In the genomic region with DNA sequence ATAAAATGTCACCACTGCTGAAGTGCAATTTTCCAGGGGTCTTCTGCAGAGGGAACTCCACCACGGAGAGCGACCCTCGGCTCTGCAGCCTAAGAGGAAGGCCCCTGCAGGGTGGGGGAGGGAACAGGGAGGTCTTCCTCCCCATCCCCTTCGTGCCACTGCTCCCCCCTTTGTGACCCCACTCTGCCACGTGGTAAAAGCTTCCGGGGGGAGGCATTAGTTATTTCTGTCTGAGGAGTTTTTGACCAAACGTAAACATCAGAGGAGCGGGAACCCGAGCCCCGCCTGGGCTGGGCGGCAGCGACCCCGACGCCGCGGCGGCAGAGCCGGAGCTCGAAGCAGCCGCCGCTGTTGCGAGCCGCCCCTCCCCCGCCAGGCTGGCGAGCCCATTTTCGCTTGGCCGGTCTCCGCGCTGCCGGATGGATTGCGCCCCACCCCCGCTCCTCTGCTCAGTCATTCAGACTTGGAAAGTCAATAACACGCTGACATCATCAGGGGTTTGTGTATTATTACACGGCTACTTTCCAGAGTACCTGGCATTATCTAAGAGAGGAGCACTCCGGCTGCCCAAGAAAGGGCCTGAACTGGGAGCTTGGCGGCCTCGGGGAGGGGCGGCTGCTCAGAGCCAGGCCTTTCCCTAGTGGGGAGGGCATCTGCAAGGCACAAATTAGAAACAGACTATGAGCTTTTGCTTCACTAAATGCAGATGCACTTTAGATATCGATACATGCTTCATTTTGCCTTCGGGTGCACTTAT, we compare ENCODE assay signal across 1 cellular context.
TF ChIP-seq lines count a peak whose summit lies in the region.

No MANE protein-coding gene starts in this region.

TF ChIP-seq in HepG2, 621 proteins besides CTCF, POLR2A, EP300 and RAD21 (continued from another document and continues in another):
- TF ChIP-seq, protein P1, sequence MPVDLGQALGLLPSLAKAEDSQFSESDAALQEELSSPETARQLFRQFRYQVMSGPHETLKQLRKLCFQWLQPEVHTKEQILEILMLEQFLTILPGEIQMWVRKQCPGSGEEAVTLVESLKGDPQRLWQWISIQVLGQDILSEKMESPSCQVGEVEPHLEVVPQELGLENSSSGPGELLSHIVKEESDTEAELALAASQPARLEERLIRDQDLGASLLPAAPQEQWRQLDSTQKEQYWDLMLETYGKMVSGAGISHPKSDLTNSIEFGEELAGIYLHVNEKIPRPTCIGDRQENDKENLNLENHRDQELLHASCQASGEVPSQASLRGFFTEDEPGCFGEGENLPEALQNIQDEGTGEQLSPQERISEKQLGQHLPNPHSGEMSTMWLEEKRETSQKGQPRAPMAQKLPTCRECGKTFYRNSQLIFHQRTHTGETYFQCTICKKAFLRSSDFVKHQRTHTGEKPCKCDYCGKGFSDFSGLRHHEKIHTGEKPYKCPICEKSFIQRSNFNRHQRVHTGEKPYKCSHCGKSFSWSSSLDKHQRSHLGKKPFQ (CRISPR knock-in tag; IDR thresholded peaks at IDR 0.05; ENCODE audit: insufficient replicate concordance) = peak; percentile 97
- no peak for TF ChIP-seq TMF1 (CRISPR knock-in tag; IDR thresholded peaks at IDR 0.05; ENCODE audit: low read depth)
- no peak for TF ChIP-seq ZNF138 (CRISPR knock-in tag; IDR thresholded peaks at IDR 0.05; ENCODE audit: low read depth)
- no peak for TF ChIP-seq ISX (CRISPR knock-in tag; conservative IDR thresholded peaks at IDR 0.05)
- peak; percentile 99 for TF ChIP-seq PRPF4 (IDR thresholded peaks at IDR 0.05; ENCODE audit: low read depth, low read length, poor library complexity, severe bottlenecking)
- peak; percentile 76; the same call in 1 of the 2 replicates for TF ChIP-seq ZNF543 (CRISPR knock-in tag; IDR thresholded peaks at IDR 0.05)
- TF ChIP-seq FOXM1 (CRISPR knock-in tag; IDR thresholded peaks at IDR 0.05) = no peak
- TF ChIP-seq FOXJ3 (CRISPR knock-in tag; IDR thresholded peaks at IDR 0.05; ENCODE audit: borderline replicate concordance) = peak; percentile 92
- TF ChIP-seq ZNF468 (CRISPR knock-in tag; IDR thresholded peaks at IDR 0.05) = no peak
- TF ChIP-seq ZNF180 (CRISPR knock-in tag; IDR thresholded peaks at IDR 0.05; ENCODE audit: borderline replicate concordance, low read depth) = no peak
- TF ChIP-seq ZNF605 (CRISPR knock-in tag; IDR thresholded peaks at IDR 0.05) = no peak
- peak; percentile 95 for TF ChIP-seq PHF21A (CRISPR knock-in tag; IDR thresholded peaks at IDR 0.05)
- TF ChIP-seq PREB (CRISPR knock-in tag; IDR thresholded peaks at IDR 0.05) = no peak
- peak; percentile 95; the same call in 1 of the 2 replicates for TF ChIP-seq MIER3 (CRISPR knock-in tag; IDR thresholded peaks at IDR 0.05; ENCODE audit: borderline replicate concordance)
- peak; percentile 75 for TF ChIP-seq RBM39 (IDR thresholded peaks at IDR 0.05; ENCODE audit: low read depth, low read length, poor library complexity, severe bottlenecking)
- TF ChIP-seq HCFC1 (IDR thresholded peaks at IDR 0.05; ENCODE audit: low read depth, low read length) = no peak
- peak; percentile 45 for TF ChIP-seq PHF8 (CRISPR knock-in tag; IDR thresholded peaks at IDR 0.05)
- peak; percentile 64; the same call in 1 of the 2 replicates for TF ChIP-seq PRDM10 (CRISPR knock-in tag; IDR thresholded peaks at IDR 0.05; ENCODE audit: low read depth)
- TF ChIP-seq TRIM24 (CRISPR knock-in tag; IDR thresholded peaks at IDR 0.05) = no peak
- 0 out of 2 replicates have a peak, but pooled peaks have one; percentile 59 for TF ChIP-seq HOXA5 (CRISPR knock-in tag; IDR thresholded peaks at IDR 0.05)
- 0 out of 2 replicates have a peak, but pooled peaks have one; percentile 41 for TF ChIP-seq GFI1 (CRISPR knock-in tag; IDR thresholded peaks at IDR 0.05; ENCODE audit: borderline replicate concordance)
- TF ChIP-seq NFKB2 (CRISPR knock-in tag; IDR thresholded peaks at IDR 0.05; ENCODE audit: borderline replicate concordance) = peak; percentile 83
- TF ChIP-seq ZNF7 (CRISPR knock-in tag; IDR thresholded peaks at IDR 0.05) = no peak
- peak; percentile 95 for TF ChIP-seq PAX8 (CRISPR knock-in tag; IDR thresholded peaks at IDR 0.05; ENCODE audit: borderline replicate concordance)
- TF ChIP-seq HOXA3 (CRISPR knock-in tag; IDR thresholded peaks at IDR 0.05) = peak; percentile 97
- TF ChIP-seq ZSCAN29 (CRISPR knock-in tag; conservative IDR thresholded peaks at IDR 0.05) = peak; percentile 86
- no peak for TF ChIP-seq SRSF9 (IDR thresholded peaks at IDR 0.05; ENCODE audit: borderline replicate concordance, insufficient read depth, low read depth, low read length, poor library complexity, severe bottlenecking)
- TF ChIP-seq HNRNPL (IDR thresholded peaks at IDR 0.05; ENCODE audit: low read depth, low read length) = no peak
- no peak for TF ChIP-seq AGO1 (IDR thresholded peaks at IDR 0.05; ENCODE audit: low read depth, low read length, poor library complexity, severe bottlenecking)
- no peak for TF ChIP-seq ZNF552 (CRISPR knock-in tag; IDR thresholded peaks at IDR 0.05; ENCODE audit: borderline replicate concordance)
- no peak for TF ChIP-seq SP1 (IDR thresholded peaks at IDR 0.05)
- TF ChIP-seq SP1 (CRISPR knock-in tag; IDR thresholded peaks at IDR 0.05) = peak; percentile 58
- TF ChIP-seq ZNF850 (CRISPR knock-in tag; conservative IDR thresholded peaks at IDR 0.05) = peak; percentile 90
- peak; percentile 49; the same call in 1 of the 2 replicates for TF ChIP-seq ZNF652 (CRISPR knock-in tag; IDR thresholded peaks at IDR 0.05; ENCODE audit: borderline replicate concordance, low read depth)
- 0 out of 2 replicates have a peak, but pooled peaks have one; percentile 19 for TF ChIP-seq ZNF749 (CRISPR knock-in tag; IDR thresholded peaks at IDR 0.05; ENCODE audit: borderline replicate concordance)
- TF ChIP-seq, protein P2, sequence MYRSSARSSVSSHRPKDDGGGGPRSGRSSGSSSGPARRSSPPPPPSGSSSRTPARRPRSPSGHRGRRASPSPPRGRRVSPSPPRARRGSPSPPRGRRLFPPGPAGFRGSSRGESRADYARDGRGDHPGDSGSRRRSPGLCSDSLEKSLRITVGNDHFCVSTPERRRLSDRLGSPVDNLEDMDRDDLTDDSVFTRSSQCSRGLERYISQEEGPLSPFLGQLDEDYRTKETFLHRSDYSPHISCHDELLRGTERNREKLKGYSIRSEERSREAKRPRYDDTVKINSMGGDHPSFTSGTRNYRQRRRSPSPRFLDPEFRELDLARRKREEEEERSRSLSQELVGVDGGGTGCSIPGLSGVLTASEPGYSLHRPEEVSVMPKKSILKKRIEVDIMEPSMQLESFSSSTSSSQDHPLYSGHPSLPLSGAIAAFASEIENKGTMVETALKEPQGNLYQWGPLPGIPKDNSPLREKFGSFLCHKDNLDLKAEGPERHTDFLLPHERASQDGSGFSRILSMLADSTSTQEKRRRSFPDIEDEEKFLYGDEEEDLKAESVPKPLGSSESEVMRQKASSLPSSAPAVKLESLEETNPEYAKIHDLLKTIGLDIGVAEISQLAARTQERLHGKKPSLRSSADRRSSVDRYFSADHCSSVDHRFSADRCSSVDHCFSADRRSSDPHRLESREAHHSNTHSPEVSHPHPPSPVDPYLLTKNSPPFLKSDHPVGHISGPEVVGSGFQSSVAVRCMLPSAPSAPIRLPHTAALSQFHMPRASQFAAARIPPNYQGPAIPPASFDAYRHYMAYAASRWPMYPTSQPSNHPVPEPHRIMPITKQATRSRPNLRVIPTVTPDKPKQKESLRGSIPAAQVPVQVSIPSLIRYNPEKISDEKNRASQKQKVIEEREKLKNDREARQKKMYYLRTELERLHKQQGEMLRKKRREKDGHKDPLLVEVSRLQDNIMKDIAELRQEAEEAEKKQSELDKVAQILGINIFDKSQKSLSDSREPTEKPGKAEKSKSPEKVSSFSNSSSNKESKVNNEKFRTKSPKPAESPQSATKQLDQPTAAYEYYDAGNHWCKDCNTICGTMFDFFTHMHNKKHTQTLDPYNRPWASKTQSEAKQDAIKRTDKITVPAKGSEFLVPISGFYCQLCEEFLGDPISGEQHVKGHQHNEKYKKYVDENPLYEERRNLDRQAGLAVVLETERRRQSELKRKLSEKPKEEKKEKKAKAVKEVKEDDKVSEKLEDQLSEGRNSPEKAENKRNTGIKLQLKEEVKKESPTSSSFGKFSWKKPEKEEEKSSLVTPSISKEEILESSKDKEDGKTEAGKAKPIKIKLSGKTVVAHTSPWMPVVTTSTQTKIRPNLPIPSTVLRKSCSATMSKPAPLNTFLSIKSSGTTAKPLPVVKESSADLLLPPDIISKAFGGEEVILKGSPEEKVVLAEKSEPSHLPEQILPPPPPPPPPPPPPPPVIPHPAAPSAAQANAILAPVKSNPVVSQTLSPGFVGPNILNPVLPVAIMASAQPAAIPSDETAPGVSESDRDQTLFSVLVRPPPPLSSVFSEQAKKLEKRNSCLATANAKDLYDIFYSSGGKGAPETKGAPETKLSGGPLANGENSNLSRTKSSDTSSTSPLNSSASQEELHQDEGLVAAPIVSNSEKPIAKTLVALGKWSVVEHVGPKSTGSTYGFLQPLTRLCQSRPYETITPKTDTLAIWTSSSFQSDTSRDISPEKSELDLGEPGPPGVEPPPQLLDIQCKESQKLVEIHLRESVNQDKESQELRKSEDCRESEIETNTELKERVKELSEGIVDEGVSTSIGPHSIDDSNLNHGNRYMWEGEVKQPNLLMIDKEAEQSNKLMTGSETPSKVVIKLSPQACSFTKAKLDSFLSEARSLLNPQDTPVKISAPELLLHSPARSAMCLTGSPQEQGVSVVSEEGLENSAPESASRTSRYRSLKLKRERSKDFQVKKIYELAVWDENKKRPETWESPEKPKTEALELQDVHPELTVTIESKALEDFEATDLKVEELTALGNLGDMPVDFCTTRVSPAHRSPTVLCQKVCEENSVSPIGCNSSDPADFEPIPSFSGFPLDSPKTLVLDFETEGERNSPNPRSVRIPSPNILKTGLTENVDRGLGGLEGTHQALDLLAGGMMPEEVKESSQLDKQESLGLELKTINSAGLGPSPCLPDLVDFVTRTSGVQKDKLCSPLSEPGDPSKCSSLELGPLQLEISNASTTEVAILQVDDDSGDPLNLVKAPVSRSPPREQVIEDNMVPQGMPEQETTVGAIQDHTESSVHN (CRISPR knock-in tag; IDR thresholded peaks at IDR 0.05) = 0 out of 2 replicates have a peak, but pooled peaks have one; percentile 36
- TF ChIP-seq ZNF556 (CRISPR knock-in tag; IDR thresholded peaks at IDR 0.05; ENCODE audit: borderline replicate concordance) = 0 out of 2 replicates have a peak, but pooled peaks have one; percentile 96
- TF ChIP-seq ZNF546 (CRISPR knock-in tag; conservative IDR thresholded peaks at IDR 0.05) = peak; percentile 73; the same call in 1 of the 2 replicates
- peak; percentile 82; the same call in 1 of the 2 replicates for TF ChIP-seq ZBTB38 (CRISPR knock-in tag; IDR thresholded peaks at IDR 0.05)
- TF ChIP-seq ZNF816 (CRISPR knock-in tag; IDR thresholded peaks at IDR 0.05; ENCODE audit: borderline replicate concordance) = peak; percentile 95; the same call in 1 of the 2 replicates
- peak; percentile 81 for TF ChIP-seq MIER2 (CRISPR knock-in tag; IDR thresholded peaks at IDR 0.05)
- no peak for TF ChIP-seq ZFP36 (IDR thresholded peaks at IDR 0.05; ENCODE audit: borderline replicate concordance, low read depth, low read length, partially characterized antibody)
- 0 out of 2 replicates have a peak, but pooled peaks have one; percentile 26 for TF ChIP-seq ZNF337 (CRISPR knock-in tag; IDR thresholded peaks at IDR 0.05; ENCODE audit: borderline replicate concordance, low read depth)
- TF ChIP-seq PAF1 (CRISPR knock-in tag; IDR thresholded peaks at IDR 0.05) = no peak
- 0 out of 2 replicates have a peak, but pooled peaks have one; percentile 69 for TF ChIP-seq FOXC1 (CRISPR knock-in tag; IDR thresholded peaks at IDR 0.05; ENCODE audit: borderline replicate concordance)
- TF ChIP-seq, protein P3, sequence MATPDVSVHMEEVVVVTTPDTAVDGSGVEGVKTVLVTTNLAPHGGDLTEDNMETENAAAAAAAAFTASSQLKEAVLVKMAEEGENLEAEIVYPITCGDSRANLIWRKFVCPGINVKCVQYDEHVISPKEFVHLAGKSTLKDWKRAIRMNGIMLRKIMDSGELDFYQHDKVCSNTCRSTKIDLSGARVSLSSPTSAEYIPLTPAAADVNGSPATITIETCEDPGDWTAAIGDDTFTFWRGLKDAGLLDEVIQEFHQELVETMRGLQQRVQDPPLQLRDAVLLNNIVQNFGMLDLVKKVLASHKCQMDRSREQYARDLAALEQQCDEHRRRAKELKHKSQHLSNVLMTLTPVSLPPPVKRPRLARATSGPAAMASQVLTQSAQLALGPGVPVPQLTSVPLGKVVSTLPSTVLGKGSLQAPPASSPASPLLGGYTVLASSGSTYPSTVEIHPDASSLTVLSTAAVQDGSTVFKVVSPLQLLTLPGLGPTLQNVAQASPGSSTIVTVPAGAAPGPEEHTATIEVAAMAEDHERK (CRISPR knock-in tag; IDR thresholded peaks at IDR 0.05; ENCODE audit: low read depth) = peak; percentile 36; the same call in 1 of the 2 replicates
